In the genomic region with DNA sequence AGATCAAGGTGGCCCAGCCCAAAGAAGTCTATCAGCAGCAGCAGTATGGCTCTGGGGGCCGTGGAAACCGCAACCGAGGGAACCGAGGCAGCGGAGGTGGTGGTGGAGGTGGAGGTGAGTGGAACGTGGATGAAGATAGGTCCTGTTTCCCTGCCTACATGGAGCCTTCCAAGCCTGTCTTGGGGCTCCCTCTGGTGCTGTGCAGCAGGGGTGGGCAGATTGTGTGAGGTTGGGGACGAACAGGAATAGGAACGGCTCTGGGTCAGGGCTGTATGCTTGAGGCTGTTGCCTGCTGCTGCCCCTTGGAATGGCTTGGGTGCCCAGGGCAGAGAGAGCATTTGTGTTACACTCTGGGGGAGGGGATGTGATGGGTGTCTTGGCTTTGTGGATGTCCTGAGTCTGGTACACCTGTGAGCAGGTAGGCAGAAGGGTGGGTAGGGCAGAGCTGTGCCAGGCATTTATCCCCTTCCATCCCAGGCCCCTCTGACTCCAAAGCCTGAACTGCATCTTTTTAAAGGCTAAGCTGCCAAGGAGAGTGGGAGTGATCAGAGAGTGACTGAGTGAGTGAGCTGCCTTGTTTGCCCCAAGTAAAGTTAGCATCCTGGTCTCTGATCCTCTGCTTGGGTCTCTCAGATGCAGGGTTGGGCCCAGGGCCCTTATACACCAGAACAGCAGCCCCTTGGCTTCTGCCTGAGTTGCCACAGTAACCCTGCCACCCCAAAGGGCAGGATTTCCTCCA, we compare ENCODE assay signal across 14 cellular contexts. TPM values are rescaled to one million over a fixed set of nuclear protein-coding genes. Genes with fewer than 3 reads are reported as not detected.
DNase-seq lines count a peak whose midpoint lies in the region; ATAC-seq and TF ChIP-seq lines count a peak whose summit lies in the region.
"Had no signal": no experiment of that assay in that cellular context is flagged by ENCODE, and none has a peak within 500 bp of the region (broad histone marks: within the 10 kb centered on the region; RNA-seq: fewer than 3 reads in every experiment).

No MANE protein-coding gene starts in this region.

- no peaks in the 10 kb centered on the region for H3K9me3 ChIP-seq in mucosa of rectum (ENCODE audit: control insufficient read depth in 2 of 2, low read length in 2 of 2)
- H3K9me3 ChIP-seq: body of pancreas had no signal

- DNase-seq in activated CD8-positive, alpha-beta T cell treated with anti-CD3 and anti-CD28 coated beads for 36 hours = no peak
- no peak for DNase-seq in T-helper 1 cell
- no peak for DNase-seq in NCI-H1048 (lab: John Stamatoyannopoulos, UW)
- DNase-seq: effector CD4-positive, alpha-beta T cell; foreskin fibroblast; GM23248; mesendoderm had no signal

- intact Hi-C loops in activated CD8-positive, alpha-beta T cell treated with anti-CD3 and anti-CD28 coated beads for 36 hours (cut with micrococcal nuclease) = no loop called here

- no peaks in the 10 kb centered on the region for H3K27me3 Mint-ChIP-seq in activated CD8-positive, alpha-beta T cell treated with anti-CD3 and anti-CD28 coated beads for 36 hours

- peaks cover 79% of the 10 kb centered on the region for H3K36me3 Mint-ChIP-seq in activated CD8-positive, alpha-beta T cell treated with anti-CD3 and anti-CD28 coated beads for 36 hours (ENCODE audit: low read depth)

- peak overlapping the region; percentile 68 for H3K27ac Mint-ChIP-seq in activated CD8-positive, alpha-beta T cell treated with anti-CD3 and anti-CD28 coated beads for 36 hours

- H3K4me3 ChIP-seq in mucosa of rectum (ENCODE audit: low read length in 2 of 2) = no peak overlapping the region
- H3K4me3 ChIP-seq: body of pancreas, GM23248 had no signal

- no peak for ATAC-seq in activated CD8-positive, alpha-beta T cell treated with anti-CD3 and anti-CD28 coated beads for 36 hours
- ATAC-seq in GM18907 (IDR thresholded peaks at IDR 0.05; ENCODE audit: unreplicated experiment) (no peak), HG03139 (IDR thresholded peaks at IDR 0.05; ENCODE audit: unreplicated experiment) (no peak)
- ATAC-seq: body of pancreas had no signal

- H3K9me3 Mint-ChIP-seq in activated CD8-positive, alpha-beta T cell treated with anti-CD3 and anti-CD28 coated beads for 36 hours = no peaks in the 10 kb centered on the region

- peak overlapping the region in 1 of 2 donors; percentile 56 for H3K9ac ChIP-seq in mucosa of rectum (ENCODE audit: low read depth in 1 of 2, low read length in 2 of 2)
- H3K9ac ChIP-seq: GM23248 had no signal

- TF ChIP-seq CTCF in 22Rv1 (IDR thresholded peaks at IDR 0.05) = no peak
- no peak for TF ChIP-seq CTCF in activated CD8-positive, alpha-beta T cell treated with anti-CD3 and anti-CD28 coated beads for 36 hours (IDR thresholded peaks at IDR 0.05)

- TF ChIP-seq POLR2A in GM10847 (IDR thresholded peaks at IDR 0.05; ENCODE audit: extremely low read depth, insufficient read length) = peak; percentile 7

- no peak overlapping the region for H3K4me3 Mint-ChIP-seq in activated CD8-positive, alpha-beta T cell treated with anti-CD3 and anti-CD28 coated beads for 36 hours

- peaks cover 74 to 85% of the 10 kb centered on the region in 2 donors for H3K4me1 ChIP-seq in mucosa of rectum (ENCODE audit: control insufficient read depth in 2 of 2, insufficient read depth in 2 of 2, low read length in 2 of 2)

- H3K27me3 ChIP-seq in mucosa of rectum (ENCODE audit: control insufficient read depth in 2 of 2, insufficient read depth in 2 of 2, low read length in 2 of 2) = no peaks in the 10 kb centered on the region
- H3K27me3 ChIP-seq: body of pancreas had no signal

- H3K36me3 ChIP-seq in mucosa of rectum (ENCODE audit: control insufficient read depth in 2 of 2, insufficient read depth in 2 of 2, low read length in 2 of 2) = peaks cover 73 to 82% of the 10 kb centered on the region in 2 donors

- POLR2A ChIA-PET in activated CD8-positive, alpha-beta T cell treated with anti-CD3 and anti-CD28 coated beads for 36 hours (lab: Charles Lee) = interaction anchor here (0.9 to 16.9 kb wide), 5 partner anchors 12 to 78 kb away, joined by 3 to 431 read pairs (median 5); a partner anchor contains a TSS

- H3K4me1 Mint-ChIP-seq in activated CD8-positive, alpha-beta T cell treated with anti-CD3 and anti-CD28 coated beads for 36 hours (ENCODE audit: low read depth) = peaks cover 39% of the 10 kb centered on the region

- H3K27ac ChIP-seq in 22Rv1 (peak overlapping the region; percentile 97), mucosa of rectum (ENCODE audit: low read depth in 2 of 2, low read length in 2 of 2) (peak overlapping the region; percentile 95 to 98)
- H3K27ac ChIP-seq: body of pancreas had no signal

- CTCF ChIA-PET in activated CD8-positive, alpha-beta T cell treated with anti-CD3 and anti-CD28 coated beads for 36 hours (lab: Charles Lee) = no interaction called here

RNA-seq across cellular contexts. Expression of a gene that starts 5.2 kb away (rescaled TPM):
- 100 to 1,000 TPM; 392 to 399 TPM for total RNA-seq in activated CD8-positive, alpha-beta T cell treated with anti-CD3 and anti-CD28 coated beads for 36 hours

RNA-seq across cellular contexts. Expression of a gene that starts 22.3 kb away (rescaled TPM):
- total RNA-seq in activated CD8-positive, alpha-beta T cell treated with anti-CD3 and anti-CD28 coated beads for 36 hours = not detected
- total RNA-seq: body of pancreas, Daoy, GM23248 had no signal

RNA-seq across cellular contexts. Expression of a gene that starts 23.1 kb away (rescaled TPM):
- 10 to 100 TPM; 60.4 to 62.1 TPM for total RNA-seq in activated CD8-positive, alpha-beta T cell treated with anti-CD3 and anti-CD28 coated beads for 36 hours

RNA-seq across cellular contexts. Expression of a gene that starts 55.8 kb away (rescaled TPM):
- 100 to 1,000 TPM; 287 to 296 TPM for total RNA-seq in activated CD8-positive, alpha-beta T cell treated with anti-CD3 and anti-CD28 coated beads for 36 hours
